14 cellular contexts compared by ENCODE assay signal in genomic region chr3:155791190-155791589, GRCh38. TPM values are rescaled to one million over a fixed set of nuclear protein-coding genes. Genes with fewer than 3 reads are reported as not detected.
DNase-seq lines count a peak whose midpoint lies in the region; FAIRE-seq and TF ChIP-seq lines count a peak whose summit lies in the region.
"Had no signal": no experiment of that assay in that cellular context is flagged by ENCODE, and none has a peak within 500 bp of the region (broad histone marks: within the 10 kb centered on the region; RNA-seq: fewer than 3 reads in every experiment).

No MANE protein-coding gene starts in this region.

- no peak overlapping the region for H3K27ac ChIP-seq in endodermal cell (ENCODE audit: low read depth, low read length)
- no peak overlapping the region for H3K27ac ChIP-seq in adrenal gland
- H3K27ac ChIP-seq: transverse colon had no signal

- POLR2A ChIA-PET in Caco-2 (lab: Charles Lee), result interaction anchor here (0.6 kb wide), 1 partner anchor 15 kb away, joined by 3 read pairs; no protein-coding TSS in a partner anchor

- H3K9ac ChIP-seq in NT2/D1 (ENCODE audit: insufficient read length, low read depth), result no peak overlapping the region
- no peak overlapping the region for H3K9ac ChIP-seq in endodermal cell (ENCODE audit: extremely low read depth, low read length, poor library complexity, severe bottlenecking)

- H3K4me3 Mint-ChIP-seq in activated naive CD4-positive, alpha-beta T cell treated with anti-CD3 and anti-CD28 coated beads, Interleukin-2, amount 10 ng/mL, durations not matched to agents 7 days and 5 days, result no peak overlapping the region
- no peak overlapping the region for H3K4me3 Mint-ChIP-seq in endodermal cell
- no peak overlapping the region for H3K4me3 Mint-ChIP-seq in Caco-2 (ENCODE audit: unreplicated experiment)

- no peak for TF ChIP-seq POLR2A in adrenal gland (IDR thresholded peaks at IDR 0.05)

- no peaks in the 10 kb centered on the region for H3K27me3 Mint-ChIP-seq in activated naive CD4-positive, alpha-beta T cell treated with anti-CD3 and anti-CD28 coated beads, Interleukin-2, amount 10 ng/mL, durations not matched to agents 7 days and 5 days
- no peaks in the 10 kb centered on the region for H3K27me3 Mint-ChIP-seq in endodermal cell (ENCODE audit: insufficient read depth)
- H3K27me3 Mint-ChIP-seq in Caco-2 (ENCODE audit: insufficient read depth, unreplicated experiment), result no peaks in the 10 kb centered on the region

- CTCF ChIA-PET in activated naive CD4-positive, alpha-beta T cell treated with anti-CD3 and anti-CD28 coated beads, Interleukin-2, amount 10 ng/mL, durations not matched to agents 7 days and 5 days (lab: Charles Lee), result no interaction called here
- CTCF ChIA-PET in Caco-2 (lab: Charles Lee), result no interaction called here

- H3K36me3 ChIP-seq in NT2/D1 (ENCODE audit: insufficient read depth, insufficient read length, low read length) (no peaks in the 10 kb centered on the region), endodermal cell (ENCODE audit: control insufficient read depth, insufficient read depth, low read length) (no peaks in the 10 kb centered on the region), adrenal gland (replicated peaks in 1 of 2) (no peaks in the 10 kb centered on the region), Caco-2 (ENCODE audit: control insufficient read depth, insufficient read depth, low read length) (no peaks in the 10 kb centered on the region)
- H3K36me3 ChIP-seq: transverse colon had no signal

- peaks cover 2% of the 10 kb centered on the region for H3K4me1 Mint-ChIP-seq in activated naive CD4-positive, alpha-beta T cell treated with anti-CD3 and anti-CD28 coated beads, Interleukin-2, amount 10 ng/mL, durations not matched to agents 7 days and 5 days
- H3K4me1 Mint-ChIP-seq in endodermal cell (peaks cover 8% of the 10 kb centered on the region), Caco-2 (ENCODE audit: low read depth, unreplicated experiment) (peaks cover 10% of the 10 kb centered on the region)

- no peaks in the 10 kb centered on the region for H3K9me3 Mint-ChIP-seq in activated naive CD4-positive, alpha-beta T cell treated with anti-CD3 and anti-CD28 coated beads, Interleukin-2, amount 10 ng/mL, durations not matched to agents 7 days and 5 days
- H3K9me3 Mint-ChIP-seq in endodermal cell, result peaks cover 5% of the 10 kb centered on the region
- peaks cover 7% of the 10 kb centered on the region for H3K9me3 Mint-ChIP-seq in Caco-2 (ENCODE audit: unreplicated experiment)

- WGBS in endodermal cell (ENCODE audit: insufficient coverage in 1 of 2, insufficient read length in 1 of 2), 2 experiments, result 88 to 100% methylated on average over 2 of the region's 2 CpGs
- WGBS in adrenal gland, 4 donors, result 90 to 100% (median 96%) methylated on average over 1 to 2 of the region's 2 CpGs

- FAIRE-seq in RCC 7860 (lab: Jason Lieb, UNC), result no peak
- FAIRE-seq: D721Med, kidney had no signal

- H3K4me3 ChIP-seq in NT2/D1 (ENCODE audit: insufficient read length, low read depth), result no peak overlapping the region
- H3K4me3 ChIP-seq in endodermal cell (ENCODE audit: low read length), result no peak overlapping the region
- no peak overlapping the region for H3K4me3 ChIP-seq in skeletal muscle cell (ENCODE audit: low read depth, low read length)
- H3K4me3 ChIP-seq in adrenal gland, result no peak overlapping the region
- no peak overlapping the region for H3K4me3 ChIP-seq in Caco-2 (ENCODE audit: low read depth, low read length)
- H3K4me3 ChIP-seq: transverse colon had no signal

- no peaks in the 10 kb centered on the region for H3K4me1 ChIP-seq in NT2/D1 (ENCODE audit: insufficient read depth, insufficient read length)
- no peaks in the 10 kb centered on the region for H3K4me1 ChIP-seq in endodermal cell (ENCODE audit: control insufficient read depth, insufficient read depth, low read length)
- H3K4me1 ChIP-seq in adrenal gland (replicated peaks in 1 of 2), result no peaks in the 10 kb centered on the region
- H3K4me1 ChIP-seq in Caco-2, result no peaks in the 10 kb centered on the region
- H3K4me1 ChIP-seq: transverse colon had no signal

- intact Hi-C loops in adrenal gland (cut with DNase I), result no loop called here
- intact Hi-C loops in Caco-2 (cut with micrococcal nuclease; ENCODE audit: unreplicated experiment), result no loop called here

- H3K27ac Mint-ChIP-seq in activated naive CD4-positive, alpha-beta T cell treated with anti-CD3 and anti-CD28 coated beads, Interleukin-2, amount 10 ng/mL, durations not matched to agents 7 days and 5 days, result peak overlapping the region; percentile 25
- H3K27ac Mint-ChIP-seq in endodermal cell, result peak overlapping the region; percentile 74
- no peak overlapping the region for H3K27ac Mint-ChIP-seq in Caco-2 (ENCODE audit: unreplicated experiment)

- H3K36me3 Mint-ChIP-seq in activated naive CD4-positive, alpha-beta T cell treated with anti-CD3 and anti-CD28 coated beads, Interleukin-2, amount 10 ng/mL, durations not matched to agents 7 days and 5 days, result no peaks in the 10 kb centered on the region
- peaks cover 14% of the 10 kb centered on the region for H3K36me3 Mint-ChIP-seq in endodermal cell (ENCODE audit: low read depth)
- H3K36me3 Mint-ChIP-seq in Caco-2 (ENCODE audit: insufficient read depth, unreplicated experiment), result no peaks in the 10 kb centered on the region

- BruUV-seq in Caco-2 (replicated peaks; lab: Mats Ljungman, UMichigan), result no TSS peak

- H3K27me3 ChIP-seq in NT2/D1 (ENCODE audit: insufficient read depth, insufficient read length), result no peaks in the 10 kb centered on the region
- H3K27me3 ChIP-seq in endodermal cell (ENCODE audit: control insufficient read depth, insufficient read depth, low read length, poor library complexity, severe bottlenecking), result no peaks in the 10 kb centered on the region
- no peaks in the 10 kb centered on the region for H3K27me3 ChIP-seq in adrenal gland
- no peaks in the 10 kb centered on the region for H3K27me3 ChIP-seq in Caco-2 (replicated peaks; ENCODE audit: control insufficient read depth, insufficient read depth, low read length)
- H3K27me3 ChIP-seq: transverse colon had no signal

- H3K9me3 ChIP-seq in NT2/D1 (ENCODE audit: insufficient read depth, low read length), result no peaks in the 10 kb centered on the region; the same call in 1 of the 2 replicates
- H3K9me3 ChIP-seq in endodermal cell (ENCODE audit: control insufficient read depth, low read length), result peaks cover 10% of the 10 kb centered on the region
- H3K9me3 ChIP-seq in adrenal gland (replicated peaks in 1 of 3), result no peaks in the 10 kb centered on the region
- H3K9me3 ChIP-seq in Caco-2, result no peaks in the 10 kb centered on the region
- H3K9me3 ChIP-seq: transverse colon had no signal

- no peak for DNase-seq in activated naive CD4-positive, alpha-beta T cell treated with anti-CD3 and anti-CD28 coated beads, Interleukin-2, amount 10 ng/mL, durations not matched to agents 7 days and 5 days
- no peak for DNase-seq in activated naive CD4-positive, alpha-beta T cell treated with Interleukin-2 at 50 U/mL for 16 hours
- DNase-seq in NT2/D1 (ENCODE audit: low read depth, low spot score) (peak; percentile 33), endodermal cell (peak; percentile 50), skeletal muscle cell (ENCODE audit: low read depth) (peak; percentile 7), adrenal gland (no peak), RCC 7860 (ENCODE audit: low spot score) (no peak), Caco-2 (no peak)
- DNase-seq: activated T-cell treated with anti-CD3 and anti-CD28 coated beads, Interleukin-2, amount 50 U/mL, for 48 hours; kidney; NCI-H1694; posterior cingulate gyrus; transverse colon had no signal

- TF ChIP-seq CTCF in endodermal cell (conservative IDR thresholded peaks at IDR 0.05) (no peak), adrenal gland (IDR thresholded peaks at IDR 0.05) (no peak), Caco-2 (IDR thresholded peaks at IDR 0.05; ENCODE audit: insufficient read depth in 1 of 2, low read depth in 1 of 2, low read length in 1 of 2, severe bottlenecking in 1 of 2, unreplicated experiment in 1 of 2) (no peak)

RNA-seq across cellular contexts. Expression of gene C3orf33, which starts 14.9 kb away (rescaled TPM):
- 1 to 10 TPM; 2.5 to 4.4 TPM for total RNA-seq in endodermal cell
- polyA plus RNA-seq in endodermal cell (2013, experiment 1 of 2), result 5.2 TPM
- polyA plus RNA-seq in endodermal cell (2013, experiment 2 of 2), result 5.5 TPM
- 10 to 100 TPM in 7 of 8 donors, 1 to 10 TPM in 1; 8.4 to 17.1 (median 12.6) TPM for total RNA-seq in adrenal gland
- polyA plus RNA-seq in adrenal gland, result 10 to 100 TPM in 1 of 3 donors, 1 to 10 TPM in 2; 3.5 to 16.9 (median 5.2) TPM
- 4.2 and 5.4 TPM in 2 replicates for total RNA-seq in Caco-2 (2022)

RNA-seq across cellular contexts. Expression of gene PLCH1, which starts 46.3 kb away (rescaled TPM):
- 10 to 100 TPM; 12.0 to 12.4 TPM for total RNA-seq in endodermal cell
- 24.1 TPM for polyA plus RNA-seq in endodermal cell (2013, experiment 1 of 2)
- polyA plus RNA-seq in endodermal cell (2013, experiment 2 of 2), result 23.9 TPM
- under 1 TPM in 6 of 8 donors, not detected in 2; under 0.01 to 0.26 (median 0.11) TPM for total RNA-seq in adrenal gland
- under 1 TPM; 0.07 to 0.09 (median 0.08) TPM for polyA plus RNA-seq in adrenal gland
- total RNA-seq in Caco-2 (2022), result 2.8 and 3.1 TPM in 2 replicates

Comparison
In these comparisons a context has a peak if more than half of its experiments do, and no peak if none do; other contexts are left out.
1. DNase-seq: peak in NT2/D1 (single experiment), endodermal cell (single experiment) and skeletal muscle cell (single experiment); none in activated naive CD4-positive, alpha-beta T cell treated with anti-CD3 and anti-CD28 coated beads, Interleukin-2, amount 10 ng/mL, durations not matched to agents 7 days and 5 days (single experiment), activated naive CD4-positive, alpha-beta T cell treated with Interleukin-2 at 50 U/mL for 16 hours (single experiment), adrenal gland (0 of 7), RCC 7860 (single experiment) and Caco-2 (0 of 2).